7 cellular contexts compared by ENCODE assay signal in the genomic region with DNA sequence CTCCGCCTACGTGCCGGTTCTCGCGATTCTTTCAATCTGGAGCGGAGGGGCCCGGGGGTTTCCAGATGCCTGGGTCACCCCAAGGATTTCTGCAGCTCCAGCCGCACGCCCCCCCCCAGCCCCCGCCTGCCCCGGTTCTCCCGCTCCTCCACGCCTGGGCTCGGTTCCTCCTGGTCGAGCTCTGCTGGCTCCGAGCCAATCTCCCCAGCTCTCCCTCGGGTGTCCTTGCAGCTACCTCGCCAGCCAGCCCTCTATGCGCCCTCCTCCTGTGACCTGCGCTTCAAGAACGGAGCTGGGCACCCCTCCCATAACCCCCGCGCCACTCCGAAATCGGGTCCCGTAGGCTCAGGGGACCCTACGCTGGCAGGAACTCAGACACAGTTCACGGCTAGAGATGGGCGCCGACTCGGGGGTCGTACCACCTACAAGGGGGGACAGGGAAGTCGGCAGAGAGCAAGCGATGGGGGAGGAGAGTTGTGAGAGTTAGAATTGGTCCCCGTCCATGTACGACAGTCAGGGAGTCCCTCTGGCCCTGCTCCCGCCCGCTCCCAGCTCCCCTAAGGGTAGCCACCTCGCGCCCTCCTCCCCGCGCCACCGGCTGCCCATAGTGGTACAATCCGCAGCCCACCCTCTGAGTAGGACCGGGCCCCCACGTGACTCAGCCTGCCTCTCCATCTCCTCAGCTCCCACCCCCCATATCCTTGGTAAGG.
DNase-seq lines count a peak whose midpoint lies in the region; ATAC-seq, FAIRE-seq and TF ChIP-seq lines count a peak whose summit lies in the region.

No MANE protein-coding gene starts in this region.

- no peak for TF ChIP-seq CTCF in astrocyte of the cerebellum (IDR thresholded peaks at IDR 0.05; ENCODE audit: low read depth, low read length, missing control alignments)

- peak overlapping the region; percentile 70 for H3K27ac ChIP-seq in iPS-18a (ENCODE audit: low read length)

- H3K9me3 ChIP-seq in iPS-18a (ENCODE audit: control insufficient read depth, low read depth, low read length): no peaks in the 10 kb centered on the region

- peaks cover 23% of the 10 kb centered on the region for H3K4me1 ChIP-seq in iPS-18a (ENCODE audit: control insufficient read depth, low read depth, low read length)

- no peak for DNase-seq in GM18507 (ENCODE audit: extremely low spot score, insufficient read length, low read depth)
- DNase-seq in NCI-H748 treated with DMSO at 0.1 percent for 48 hours (lab: John Stamatoyannopoulos, UW): peak; percentile 31
- no peak for DNase-seq in astrocyte of the cerebellum (ENCODE audit: low read depth)
- peak; percentile 61 for DNase-seq in stimulated activated CD4-positive, alpha-beta T cell treated with anti-CD3 and anti-CD28 coated beads, Interleukin-15, amount 100 ng/mL, for 24 hours
- DNase-seq in midbrain (lab: John Stamatoyannopoulos, UW): no peak

- ATAC-seq in HG02938 (IDR thresholded peaks at IDR 0.05; ENCODE audit: unreplicated experiment): no peak

- peak overlapping the region; percentile 85 for H3K9ac ChIP-seq in iPS-18a (ENCODE audit: low read length)

- in situ Hi-C loops in astrocyte of the cerebellum (cut with HindIII; ENCODE audit: low sequenced_read_pairs): no loop called here

- H3K27me3 ChIP-seq in iPS-18a (ENCODE audit: control insufficient read depth, insufficient read depth, low read length): peaks cover 72% of the 10 kb centered on the region

- no peaks in the 10 kb centered on the region for H3K36me3 ChIP-seq in iPS-18a (ENCODE audit: control insufficient read depth, low read depth, low read length)

- H3K4me3 ChIP-seq in astrocyte of the cerebellum (ENCODE audit: low read depth, low read length) (peak overlapping the region; percentile 36), iPS-18a (ENCODE audit: low read length) (peak overlapping the region; percentile 91)

- FAIRE-seq in GM18507 (lab: Jason Lieb, UNC): peak; percentile 60

Comparison
In these comparisons a context has a peak if more than half of its experiments do, and no peak if none do; other contexts are left out.
1. DNase-seq: peak in NCI-H748 treated with DMSO at 0.1 percent for 48 hours (single experiment) and stimulated activated CD4-positive, alpha-beta T cell treated with anti-CD3 and anti-CD28 coated beads, Interleukin-15, amount 100 ng/mL, for 24 hours (single experiment); none in GM18507 (single experiment), astrocyte of the cerebellum (single experiment) and midbrain (single experiment).